Comparison of ENCODE assay signal across 22 cellular contexts in genomic region chr5:69242215-69242927, GRCh38.
"Had no signal": no experiment of that assay in that cellular context is flagged by ENCODE, and none has a peak within 500 bp of the region (broad histone marks: within the 10 kb centered on the region; RNA-seq: fewer than 3 reads in every experiment).

No MANE protein-coding gene starts in this region.

- H3K27ac ChIP-seq: adrenal gland had no signal

- H3K27ac Mint-ChIP-seq: activated CD8-positive, alpha-beta T cell treated with anti-CD3 and anti-CD28 coated beads, Interleukin-2, amount 10 ng/mL, durations not matched to agents 7 days and 5 days; activated naive CD8-positive, alpha-beta T cell treated with anti-CD3 and anti-CD28 coated beads, Interleukin-2, amount 10 ng/mL, durations not matched to agents 7 days and 5 days; T-helper 1 cell treated with Interleukin-12 subunit alpha and Interleukin-12 subunit beta and Interleukin-4 antibody, amounts not matched to agents 30 μg/mL and 1 μg/mL, for 36 hours had no signal

- H3K4me3 Mint-ChIP-seq: activated CD8-positive, alpha-beta T cell treated with anti-CD3 and anti-CD28 coated beads, Interleukin-2, amount 10 ng/mL, durations not matched to agents 7 days and 5 days; activated naive CD8-positive, alpha-beta T cell treated with anti-CD3 and anti-CD28 coated beads, Interleukin-2, amount 10 ng/mL, durations not matched to agents 7 days and 5 days; central memory CD8-positive, alpha-beta T cell; T-helper 1 cell treated with Interleukin-12 subunit alpha and Interleukin-12 subunit beta and Interleukin-4 antibody, amounts not matched to agents 30 μg/mL and 1 μg/mL, for 36 hours; WTC11 had no signal

- ATAC-seq: activated CD8-positive, alpha-beta T cell treated with anti-CD3 and anti-CD28 coated beads, Interleukin-2, amount 10 ng/mL, durations not matched to agents 7 days and 5 days; PC-3; WTC11 had no signal

- H3K9me3 Mint-ChIP-seq: central memory CD8-positive, alpha-beta T cell; T-helper 1 cell treated with Interleukin-12 subunit alpha and Interleukin-12 subunit beta and Interleukin-4 antibody, amounts not matched to agents 30 μg/mL and 1 μg/mL, for 36 hours; WTC11 had no signal

- DNase-seq: activated CD4-positive, alpha-beta T cell treated with anti-CD3 and anti-CD28 coated beads for 48 hours; activated CD4-positive, alpha-beta T cell treated with anti-CD3 and anti-CD28 coated beads, Interleukin-2, amount 50 U/mL, for 4 hours; activated CD4-positive, CD25-positive, alpha-beta regulatory T cell treated with anti-CD3 and anti-CD28 coated beads, Interleukin-2, amount 50 U/mL, for 72 hours; activated CD8-positive, alpha-beta memory T cell treated with anti-CD3 and anti-CD28 coated beads, Interleukin-2, amount 50 U/mL, for 48 hours; activated CD8-positive, alpha-beta T cell treated with anti-CD3 and anti-CD28 coated beads, Interleukin-2, amount 10 ng/mL, durations not matched to agents 7 days and 5 days; activated naive CD4-positive, alpha-beta T cell treated with anti-CD3 and anti-CD28 coated beads, Interleukin-2, amount 50 U/mL, for 16 hours; activated naive CD8-positive, alpha-beta T cell treated with anti-CD3 and anti-CD28 coated beads, Interleukin-2, amount 10 ng/mL, durations not matched to agents 7 days and 5 days; activated T-cell treated with anti-CD3 and anti-CD28 coated beads, Interleukin-2, amount 50 U/mL, for 1 hour; adrenal gland; anterior cingulate cortex; NCI-H1048; NCI-H146; NCI-H187 treated with DMSO at 0.1 percent for 48 hours; NCI-H2081 treated with DMSO at 0.1 percent for 48 hours; NCI-H446; NCI-H524; PC-3; SHP77 treated with DMSO at 0.1 percent for 48 hours; T-helper 9 cell had no signal

- H3K27me3 Mint-ChIP-seq: activated naive CD8-positive, alpha-beta T cell treated with anti-CD3 and anti-CD28 coated beads, Interleukin-2, amount 10 ng/mL, durations not matched to agents 7 days and 5 days; central memory CD8-positive, alpha-beta T cell had no signal

- H3K27me3 ChIP-seq: adrenal gland had no signal

- H3K9me3 ChIP-seq: adrenal gland had no signal

- H3K4me3 ChIP-seq: adrenal gland had no signal
